ENCODE assay signal across 8 cellular contexts in genomic region chr9:41357918-41358404, GRCh38.
A peak's percentile ranks its signal among the peaks of the same experiment; 100 is the strongest.
DNase-seq lines count a peak whose midpoint lies in the region; ATAC-seq and TF ChIP-seq lines count a peak whose summit lies in the region.
"Not testable (repeated sequence)": the region's sequence is repeated elsewhere in the genome, so short reads cannot be mapped to it uniquely, and the experiment has no call there.

No MANE protein-coding gene starts in this region.

- intact Hi-C loops in spleen (cut with DNase I; ENCODE audit: low total_unique reads), result not testable (repeated sequence)

- not testable (repeated sequence) for TF ChIP-seq POLR2A in Peyer's patch (IDR thresholded peaks at IDR 0.05); spleen (IDR thresholded peaks at IDR 0.05)

- H3K4me1 ChIP-seq in ACC112 (ENCODE audit: control insufficient read depth, insufficient read depth, low read length, unreplicated experiment); GM23338 (ENCODE audit: insufficient read depth); Peyer's patch; cardiac muscle cell (ENCODE audit: low read depth): not testable (repeated sequence)
- peaks cover 0 to 19% (median 6%) of the 10 kb centered on the region in 6 donors for H3K4me1 ChIP-seq in spleen

- not testable (repeated sequence) for H3K27ac Mint-ChIP-seq in GM23338
- H3K27ac Mint-ChIP-seq in central memory CD8-positive, alpha-beta T cell (ENCODE audit: low read depth), result peak overlapping the region; percentile 95
- peak overlapping the region; percentile 89 to 97 (median 93) for H3K27ac Mint-ChIP-seq in nephron

- not testable (repeated sequence) for H3K27me3 ChIP-seq in ACC112 (ENCODE audit: insufficient read depth, low read length); GM23338 (ENCODE audit: insufficient read depth); Peyer's patch; cardiac muscle cell; spleen (replicated peaks in 1 of 7)

- H3K9me2 ChIP-seq in GM23338 (ENCODE audit: insufficient read depth), result not testable (repeated sequence)

- H3K27ac ChIP-seq in ACC112 (ENCODE audit: low read depth, low read length); GM23338 (ENCODE audit: low read depth); cardiac muscle cell: not testable (repeated sequence)
- H3K27ac ChIP-seq in Peyer's patch (peak overlapping the region; percentile 71 to 87 (median 81)), spleen (peak overlapping the region in 6 of 8 donors; percentile 80 to 88 (median 86))

- not testable (repeated sequence) for H3K4me1 Mint-ChIP-seq in GM23338; central memory CD8-positive, alpha-beta T cell; nephron

- H2AFZ ChIP-seq in ACC112 (ENCODE audit: low read length, unreplicated experiment); GM23338: not testable (repeated sequence)

- H3K9me3 ChIP-seq in Peyer's patch; cardiac muscle cell (ENCODE audit: low read depth); spleen: not testable (repeated sequence)

- peak overlapping the region; percentile 82 for H3K4me3 Mint-ChIP-seq in GM23338
- H3K4me3 Mint-ChIP-seq in central memory CD8-positive, alpha-beta T cell, result peak overlapping the region; percentile 91
- peak overlapping the region; percentile 96 to 99 (median 99) for H3K4me3 Mint-ChIP-seq in nephron

- not testable (repeated sequence) for H3K36me3 ChIP-seq in ACC112 (ENCODE audit: insufficient read depth, low read length); GM23338 (ENCODE audit: insufficient read depth); Peyer's patch; cardiac muscle cell; spleen

- H3F3A ChIP-seq in GM23338 (replicated peaks; ENCODE audit: low read depth), result not testable (repeated sequence)

- not testable (repeated sequence) for ATAC-seq in GM23338; central memory CD8-positive, alpha-beta T cell (replicated peaks; ENCODE audit: extremely low read depth, poor library complexity, severe bottlenecking)

- H3K79me2 ChIP-seq in ACC112 (ENCODE audit: control insufficient read depth, insufficient read depth, low read length, unreplicated experiment); GM23338 (replicated peaks; ENCODE audit: insufficient read depth): not testable (repeated sequence)

- peaks cover 29% of the 10 kb centered on the region for H3K9me3 Mint-ChIP-seq in GM23338
- not testable (repeated sequence) for H3K9me3 Mint-ChIP-seq in central memory CD8-positive, alpha-beta T cell; nephron

- DNase-seq in GM23338 (ENCODE audit: low spot score); central memory CD8-positive, alpha-beta T cell (ENCODE audit: low spot score in 2 of 2); cardiac muscle cell (ENCODE audit: low read depth in 1 of 2, low spot score in 1 of 2): not testable (repeated sequence)
- peak in 2 of 3 donors; percentile 12 to 18 for DNase-seq in Peyer's patch
- DNase-seq in activated T-cell treated with anti-CD3 and anti-CD28 coated beads, Interleukin-2, amount 50 U/mL, for 48 hours, result peak; percentile 41 to 43
- peak; percentile 82 for DNase-seq in spleen

- H3K36me3 Mint-ChIP-seq in GM23338 (ENCODE audit: low read depth), result peaks cover 10% of the 10 kb centered on the region; the same call in 2 of the 3 replicates
- peaks cover 18% of the 10 kb centered on the region for H3K36me3 Mint-ChIP-seq in central memory CD8-positive, alpha-beta T cell (ENCODE audit: insufficient read depth)
- not testable (repeated sequence) for H3K36me3 Mint-ChIP-seq in nephron (ENCODE audit: low read depth)

- not testable (repeated sequence) for H4K20me1 ChIP-seq in GM23338 (replicated peaks; ENCODE audit: insufficient read depth)

- TF ChIP-seq CTCF in GM23338 (conservative IDR thresholded peaks at IDR 0.05; ENCODE audit: low read depth in 2 of 2); Peyer's patch (IDR thresholded peaks at IDR 0.05); cardiac muscle cell (IDR thresholded peaks at IDR 0.05; ENCODE audit: low read depth, low read length); nephron (IDR thresholded peaks at IDR 0.05; ENCODE audit: unreplicated experiment in 3 of 3); spleen (IDR thresholded peaks at IDR 0.05 in 8 of 11, conservative IDR thresholded peaks at IDR 0.05 in 3 of 11): not testable (repeated sequence)

- peaks cover 11% of the 10 kb centered on the region for H3K27me3 Mint-ChIP-seq in GM23338 (ENCODE audit: insufficient read depth, low read depth, poor library complexity)
- H3K27me3 Mint-ChIP-seq in central memory CD8-positive, alpha-beta T cell; nephron (ENCODE audit: low read depth): not testable (repeated sequence)

- H3K4me3 ChIP-seq in ACC112 (ENCODE audit: low read depth, low read length) (peak overlapping the region; percentile 90), GM23338 (peak overlapping the region; percentile 62), Peyer's patch (peak overlapping the region; percentile 52 to 87 (median 74)), cardiac muscle cell (peak overlapping the region; percentile 57), spleen (peak overlapping the region in 7 of 8 donors; percentile 20 to 79 (median 63))

- H3K4me2 ChIP-seq in GM23338, result not testable (repeated sequence)

- 31 to 66% (median 37%) methylated on average over 13 to 22 of the region's 31 CpGs; no CpG with 5 or more reads in 1 of the 5 donors for whole genome bisulfite sequencing in spleen, 5 donors
